Comparison of ENCODE assay signal across 8 cellular contexts in genomic region chr7:107169120-107170050, GRCh38. TPM values are rescaled to one million over a fixed set of nuclear protein-coding genes. Genes with fewer than 3 reads are reported as not detected.
DNase-seq lines count a peak whose midpoint lies in the region; ATAC-seq, FAIRE-seq and TF ChIP-seq lines count a peak whose summit lies in the region.

No MANE protein-coding gene starts in this region.

- CTCF ChIA-PET in HepG2 (lab: Yijun Ruan, JAX; ENCODE audit: low intra/inter-chr PET ratio, low total read pairs), result no interaction called here

- peak overlapping the region; percentile 93 for H3K27ac ChIP-seq in HepG2 (ENCODE audit: extremely low read length, insufficient read depth, low read length)

- TF ChIP-seq CTCF in HepG2 (CRISPR knock-in tag; IDR thresholded peaks at IDR 0.05), result peak; percentile 42

- TF ChIP-seq POLR2A in HepG2 (IDR thresholded peaks at IDR 0.05; ENCODE audit: insufficient read depth in 1 of 2, low read depth in 2 of 2, low read length in 2 of 2), result peak; percentile 68 to 84

- H3K4me3 ChIP-seq in HepG2 (replicated peaks in 1 of 3; ENCODE audit: insufficient read depth in 1 of 3, low read depth in 2 of 3, low read length in 3 of 3), result peak overlapping the region; percentile 97 to 100 (median 98)

- ATAC-seq in HG03571 (IDR thresholded peaks at IDR 0.05; ENCODE audit: unreplicated experiment) (peak; percentile 22), HepG2 (peak; percentile 72)

- TF ChIP-seq RAD21 in HepG2 (CRISPR knock-in tag; IDR thresholded peaks at IDR 0.05), result 0 out of 2 replicates have a peak, but pooled peaks have one; percentile 21

- POLR2A ChIA-PET in HepG2 (lab: Yijun Ruan, JAX), result interaction anchor here (0.5 to 3.6 kb wide), 13 partner anchors 9 to 1400 kb away, joined by 3 to 28 read pairs (median 6); partner anchors contain the start of genes BCAP29, CBLL1, DNAJB9 and NAMPT

- no peaks in the 10 kb centered on the region for H3K9me3 ChIP-seq in HepG2 (ENCODE audit: low read length)

- 0 out of 5 replicates have a peak, but pooled peaks cover 0 to 5% of the 10 kb centered on the region in 2 experiments for H3K36me3 ChIP-seq in HepG2 (replicated peaks in 1 of 2; ENCODE audit: control insufficient read depth in 1 of 2, insufficient read depth in 2 of 2, low read length in 2 of 2)

- H3K4me1 ChIP-seq in HepG2 (ENCODE audit: insufficient read depth, low read length), result peaks cover 7% of the 10 kb centered on the region

- H4K20me1 ChIP-seq in HepG2 (ENCODE audit: insufficient read depth, low read length), result peaks cover 44% of the 10 kb centered on the region

- H3K9ac ChIP-seq in HepG2 (ENCODE audit: insufficient read depth, low read depth, low read length), result peak overlapping the region; percentile 89

- peak; percentile 73 to 78 for TF ChIP-seq EP300 in HepG2 (IDR thresholded peaks at IDR 0.05; ENCODE audit: low read depth in 2 of 2, low read length in 2 of 2)
- TF ChIP-seq EP300 in HepG2 (CRISPR knock-in tag; IDR thresholded peaks at IDR 0.05; ENCODE audit: borderline replicate concordance), result peak; percentile 51; the same call in 1 of the 2 replicates

- no peaks in the 10 kb centered on the region; a peak in 1 of 5 replicates for H3K27me3 ChIP-seq in HepG2 (ENCODE audit: control insufficient read depth in 1 of 2, insufficient read depth in 2 of 2, low read length in 2 of 2)

- peaks cover 44% of the 10 kb centered on the region for H3K79me2 ChIP-seq in HepG2 (ENCODE audit: insufficient read depth, low read length)

- no peak overlapping the region for H2AFZ ChIP-seq in HepG2 (ENCODE audit: low read length)

- intact Hi-C loops in HepG2 (cut with micrococcal nuclease; ENCODE audit: unreplicated experiment), result loop anchor here (2.0 to 10.0 kb wide), 2 partner anchors 23 to 885 kb away; partner anchors contain the start of gene NAMPT

- in situ Hi-C loops in HepG2 (cut with HindIII; ENCODE audit: extremely low pct_ligation_motif_present, low pct_unique_long_range_greater_than_20kb), result no loop called here

- DNase-seq in AG20443 (ENCODE audit: low spot score), result peak; percentile 95
- peak; percentile 25 for DNase-seq in GM19240 (ENCODE audit: insufficient read length, low spot score)
- DNase-seq in NCI-H82 (lab: John Stamatoyannopoulos, UW), result peak; percentile 96
- peak; percentile 89 to 92 for DNase-seq in activated CD4-positive, alpha-beta T cell treated with anti-CD3 and anti-CD28 coated beads, Interleukin-2, amount 50 U/mL, for 48 hours
- peak; percentile 98 for DNase-seq in dermis microvascular lymphatic vessel endothelial cell (ENCODE audit: low read depth in 2 of 2)
- DNase-seq in HepG2 (ENCODE audit: low spot score), result peak; percentile 95
- peak; percentile 64 for DNase-seq in stimulated activated CD4-positive, alpha-beta T cell treated with anti-CD3 and anti-CD28 coated beads, Interleukin-2, amount 100 ng/mL, for 4 hours (ENCODE audit: low read depth)

- H3K4me2 ChIP-seq in HepG2 (ENCODE audit: low read depth, low read length), result peak overlapping the region; percentile 86

- peak; percentile 97 for FAIRE-seq in HepG2 (lab: Jason Lieb, UNC)

- 2% methylated on average over 26 of the region's 73 CpGs for WGBS in HepG2 (ENCODE audit: low lambda C conversion rate)

- BruUV-seq in HepG2 (replicated peaks; lab: Mats Ljungman, UMichigan), result no TSS peak

TF ChIP-seq in HepG2, 621 proteins besides CTCF, POLR2A, EP300 and RAD21 (continues in another document):
- TF ChIP-seq, protein P1, sequence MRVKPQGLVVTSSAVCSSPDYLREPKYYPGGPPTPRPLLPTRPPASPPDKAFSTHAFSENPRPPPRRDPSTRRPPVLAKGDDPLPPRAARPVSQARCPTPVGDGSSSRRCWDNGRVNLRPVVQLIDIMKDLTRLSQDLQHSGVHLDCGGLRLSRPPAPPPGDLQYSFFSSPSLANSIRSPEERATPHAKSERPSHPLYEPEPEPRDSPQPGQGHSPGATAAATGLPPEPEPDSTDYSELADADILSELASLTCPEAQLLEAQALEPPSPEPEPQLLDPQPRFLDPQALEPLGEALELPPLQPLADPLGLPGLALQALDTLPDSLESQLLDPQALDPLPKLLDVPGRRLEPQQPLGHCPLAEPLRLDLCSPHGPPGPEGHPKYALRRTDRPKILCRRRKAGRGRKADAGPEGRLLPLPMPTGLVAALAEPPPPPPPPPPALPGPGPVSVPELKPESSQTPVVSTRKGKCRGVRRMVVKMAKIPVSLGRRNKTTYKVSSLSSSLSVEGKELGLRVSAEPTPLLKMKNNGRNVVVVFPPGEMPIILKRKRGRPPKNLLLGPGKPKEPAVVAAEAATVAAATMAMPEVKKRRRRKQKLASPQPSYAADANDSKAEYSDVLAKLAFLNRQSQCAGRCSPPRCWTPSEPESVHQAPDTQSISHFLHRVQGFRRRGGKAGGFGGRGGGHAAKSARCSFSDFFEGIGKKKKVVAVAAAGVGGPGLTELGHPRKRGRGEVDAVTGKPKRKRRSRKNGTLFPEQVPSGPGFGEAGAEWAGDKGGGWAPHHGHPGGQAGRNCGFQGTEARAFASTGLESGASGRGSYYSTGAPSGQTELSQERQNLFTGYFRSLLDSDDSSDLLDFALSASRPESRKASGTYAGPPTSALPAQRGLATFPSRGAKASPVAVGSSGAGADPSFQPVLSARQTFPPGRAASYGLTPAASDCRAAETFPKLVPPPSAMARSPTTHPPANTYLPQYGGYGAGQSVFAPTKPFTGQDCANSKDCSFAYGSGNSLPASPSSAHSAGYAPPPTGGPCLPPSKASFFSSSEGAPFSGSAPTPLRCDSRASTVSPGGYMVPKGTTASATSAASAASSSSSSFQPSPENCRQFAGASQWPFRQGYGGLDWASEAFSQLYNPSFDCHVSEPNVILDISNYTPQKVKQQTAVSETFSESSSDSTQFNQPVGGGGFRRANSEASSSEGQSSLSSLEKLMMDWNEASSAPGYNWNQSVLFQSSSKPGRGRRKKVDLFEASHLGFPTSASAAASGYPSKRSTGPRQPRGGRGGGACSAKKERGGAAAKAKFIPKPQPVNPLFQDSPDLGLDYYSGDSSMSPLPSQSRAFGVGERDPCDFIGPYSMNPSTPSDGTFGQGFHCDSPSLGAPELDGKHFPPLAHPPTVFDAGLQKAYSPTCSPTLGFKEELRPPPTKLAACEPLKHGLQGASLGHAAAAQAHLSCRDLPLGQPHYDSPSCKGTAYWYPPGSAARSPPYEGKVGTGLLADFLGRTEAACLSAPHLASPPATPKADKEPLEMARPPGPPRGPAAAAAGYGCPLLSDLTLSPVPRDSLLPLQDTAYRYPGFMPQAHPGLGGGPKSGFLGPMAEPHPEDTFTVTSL (CRISPR knock-in tag; IDR thresholded peaks at IDR 0.05; ENCODE audit: borderline replicate concordance), result no peak
- TF ChIP-seq CHCHD3 (CRISPR knock-in tag; IDR thresholded peaks at IDR 0.05), result peak; percentile 21; the same call in 1 of the 2 replicates
- TF ChIP-seq PHB2 (IDR thresholded peaks at IDR 0.05; ENCODE audit: partially characterized antibody), result no peak
- no peak; the same call in 1 of the 2 replicates for TF ChIP-seq ZNF362 (CRISPR knock-in tag; IDR thresholded peaks at IDR 0.05; ENCODE audit: borderline replicate concordance)
- TF ChIP-seq GRHL1 (CRISPR knock-in tag; conservative IDR thresholded peaks at IDR 0.05), result no peak

RNA-seq across cellular contexts. Expression of gene HBP1, which starts 0.6 kb away (rescaled TPM):
- total RNA-seq in dermis microvascular lymphatic vessel endothelial cell, result 152 and 210 TPM in 2 replicates
- total RNA-seq in HepG2 (2016; rRNA removed; fragmentation: Illumina TruSeq; extraction: Trizol), result 22.9 and 29.8 TPM in 2 replicates
- total RNA-seq in HepG2 (2016; cell fraction: cytosol; rRNA removed; fragmentation: Illumina TruSeq; extraction: Trizol; ENCODE audit: low read depth), result 4.4 and 5.2 TPM in 2 replicates
- 19.6 and 28.9 TPM in 2 replicates for total RNA-seq in HepG2 (2016; cell fraction: insoluble cytoplasmic fraction; rRNA removed; fragmentation: Illumina TruSeq; extraction: Trizol)
- total RNA-seq in HepG2 (2016; cell fraction: membrane; rRNA removed; fragmentation: Illumina TruSeq; extraction: Trizol), result 8.0 and 9.4 TPM in 2 replicates
- 16.5 and 18.0 TPM in 2 replicates for total RNA-seq in HepG2 (2016; cell fraction: nucleus; rRNA removed; fragmentation: Illumina TruSeq; extraction: Trizol)
- polyA plus RNA-seq in HepG2 (2011; rRNA removed), result 37.8 and 44.1 TPM in 2 replicates
- polyA plus RNA-seq in HepG2 (2011; cell fraction: cytosol; rRNA removed), result 24.4 and 33.9 TPM in 2 replicates
- 24.5 and 27.2 TPM in 2 replicates for polyA plus RNA-seq in HepG2 (2011; cell fraction: nucleus; rRNA removed)
- 40.5 and 54.8 TPM in 2 replicates for polyA plus RNA-seq in HepG2 (2012)
- polyA plus RNA-seq in HepG2 (2016; cell fraction: cytosol; fragmentation: Illumina TruSeq; extraction: Trizol; ENCODE audit: low read depth), result 1.5 TPM in 2 replicates
- 21.0 and 21.2 TPM in 2 replicates for polyA plus RNA-seq in HepG2 (2016; cell fraction: insoluble cytoplasmic fraction; fragmentation: Illumina TruSeq; extraction: Trizol; ENCODE audit: low read depth)
- polyA plus RNA-seq in HepG2 (2016; cell fraction: membrane; fragmentation: Illumina TruSeq; extraction: Trizol; ENCODE audit: low read depth), result 3.2 and 3.9 TPM in 2 replicates
- 13.2 and 18.0 TPM in 2 replicates for polyA plus RNA-seq in HepG2 (2016; cell fraction: nucleus; fragmentation: Illumina TruSeq; extraction: Trizol; ENCODE audit: insufficient read depth, low read depth)
- 46.4 and 47.9 TPM in 2 replicates for polyA minus RNA-seq in HepG2 (2011; rRNA and poly(A)+ RNA removed; ENCODE audit: low replicate concordance)
- polyA minus RNA-seq in HepG2 (2011; cell fraction: cytosol; rRNA and poly(A)+ RNA removed), result 25.5 and 31.9 TPM in 2 replicates
- 109 and 115 TPM in 2 replicates for polyA minus RNA-seq in HepG2 (2011; cell fraction: nucleus; rRNA and poly(A)+ RNA removed)

Comparison
In these comparisons a context has a peak if more than half of its experiments do, and no peak if none do; other contexts are left out.
1. Peak in every context shown above with its lines: DNase-seq, ATAC-seq, H3K4me3 ChIP-seq and H3K27ac ChIP-seq.
2. DNase-seq: peak in every context shown above with its lines; median percentile 98 in dermis microvascular lymphatic vessel endothelial cell; 96 in NCI-H82; 95 in AG20443; 95 in HepG2; 90 in activated CD4-positive, alpha-beta T cell treated with anti-CD3 and anti-CD28 coated beads, Interleukin-2, amount 50 U/mL, for 48 hours; 64 in stimulated activated CD4-positive, alpha-beta T cell treated with anti-CD3 and anti-CD28 coated beads, Interleukin-2, amount 100 ng/mL, for 4 hours; 25 in GM19240.